In the genomic region with DNA sequence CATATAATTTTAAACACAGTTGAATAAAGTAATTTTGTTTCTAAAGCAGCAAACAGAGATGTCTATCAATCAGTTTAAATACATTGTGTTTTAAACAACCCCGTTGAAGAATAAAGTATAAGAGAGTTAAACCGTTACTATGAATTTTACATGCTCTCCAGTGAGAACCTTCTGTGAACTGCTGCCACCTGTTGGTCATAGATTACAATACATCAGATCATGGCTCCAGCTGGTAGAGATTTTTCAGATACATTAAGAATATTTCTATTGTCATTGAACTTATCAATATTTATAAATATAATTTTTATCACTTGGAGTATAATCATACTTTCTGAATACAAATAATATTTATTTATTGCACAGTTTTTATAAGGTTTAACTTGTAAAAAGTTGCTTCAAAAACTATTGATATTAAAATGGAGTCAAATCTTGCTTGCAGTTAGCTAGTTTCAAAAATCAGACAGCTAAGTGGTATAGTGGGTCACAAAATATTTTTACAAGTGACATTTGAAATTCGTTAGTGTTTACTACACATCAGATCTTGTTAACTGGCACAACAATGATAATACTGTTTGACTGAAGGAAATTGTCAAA, we compare ENCODE assay signal across 1 cellular context.
TF ChIP-seq lines count a peak whose summit lies in the region.

No MANE protein-coding gene starts in this region.

TF ChIP-seq in GM23338, 12 proteins besides CTCF, POLR2A, EP300 and RAD21 (continued from another document):
- TF ChIP-seq, protein P1, sequence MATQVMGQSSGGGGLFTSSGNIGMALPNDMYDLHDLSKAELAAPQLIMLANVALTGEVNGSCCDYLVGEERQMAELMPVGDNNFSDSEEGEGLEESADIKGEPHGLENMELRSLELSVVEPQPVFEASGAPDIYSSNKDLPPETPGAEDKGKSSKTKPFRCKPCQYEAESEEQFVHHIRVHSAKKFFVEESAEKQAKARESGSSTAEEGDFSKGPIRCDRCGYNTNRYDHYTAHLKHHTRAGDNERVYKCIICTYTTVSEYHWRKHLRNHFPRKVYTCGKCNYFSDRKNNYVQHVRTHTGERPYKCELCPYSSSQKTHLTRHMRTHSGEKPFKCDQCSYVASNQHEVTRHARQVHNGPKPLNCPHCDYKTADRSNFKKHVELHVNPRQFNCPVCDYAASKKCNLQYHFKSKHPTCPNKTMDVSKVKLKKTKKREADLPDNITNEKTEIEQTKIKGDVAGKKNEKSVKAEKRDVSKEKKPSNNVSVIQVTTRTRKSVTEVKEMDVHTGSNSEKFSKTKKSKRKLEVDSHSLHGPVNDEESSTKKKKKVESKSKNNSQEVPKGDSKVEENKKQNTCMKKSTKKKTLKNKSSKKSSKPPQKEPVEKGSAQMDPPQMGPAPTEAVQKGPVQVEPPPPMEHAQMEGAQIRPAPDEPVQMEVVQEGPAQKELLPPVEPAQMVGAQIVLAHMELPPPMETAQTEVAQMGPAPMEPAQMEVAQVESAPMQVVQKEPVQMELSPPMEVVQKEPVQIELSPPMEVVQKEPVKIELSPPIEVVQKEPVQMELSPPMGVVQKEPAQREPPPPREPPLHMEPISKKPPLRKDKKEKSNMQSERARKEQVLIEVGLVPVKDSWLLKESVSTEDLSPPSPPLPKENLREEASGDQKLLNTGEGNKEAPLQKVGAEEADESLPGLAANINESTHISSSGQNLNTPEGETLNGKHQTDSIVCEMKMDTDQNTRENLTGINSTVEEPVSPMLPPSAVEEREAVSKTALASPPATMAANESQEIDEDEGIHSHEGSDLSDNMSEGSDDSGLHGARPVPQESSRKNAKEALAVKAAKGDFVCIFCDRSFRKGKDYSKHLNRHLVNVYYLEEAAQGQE (IDR thresholded peaks at IDR 0.05; ENCODE audit: unreplicated experiment), result no peak
- TF ChIP-seq, protein P2, sequence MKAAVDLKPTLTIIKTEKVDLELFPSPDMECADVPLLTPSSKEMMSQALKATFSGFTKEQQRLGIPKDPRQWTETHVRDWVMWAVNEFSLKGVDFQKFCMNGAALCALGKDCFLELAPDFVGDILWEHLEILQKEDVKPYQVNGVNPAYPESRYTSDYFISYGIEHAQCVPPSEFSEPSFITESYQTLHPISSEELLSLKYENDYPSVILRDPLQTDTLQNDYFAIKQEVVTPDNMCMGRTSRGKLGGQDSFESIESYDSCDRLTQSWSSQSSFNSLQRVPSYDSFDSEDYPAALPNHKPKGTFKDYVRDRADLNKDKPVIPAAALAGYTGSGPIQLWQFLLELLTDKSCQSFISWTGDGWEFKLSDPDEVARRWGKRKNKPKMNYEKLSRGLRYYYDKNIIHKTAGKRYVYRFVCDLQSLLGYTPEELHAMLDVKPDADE (IDR thresholded peaks at IDR 0.05), result no peak
